Comparison of ENCODE assay signal across 8 cellular contexts in genomic region chr20:11204926-11205768, GRCh38.
DNase-seq lines count a peak whose midpoint lies in the region; ATAC-seq, FAIRE-seq and TF ChIP-seq lines count a peak whose summit lies in the region.

No MANE protein-coding gene starts in this region.

- intact Hi-C loops in left ventricle myocardium inferior (cut with micrococcal nuclease) = no loop called here

- DNase-seq in D721Med (ENCODE audit: insufficient read length, low spot score) (no peak), NCI-H345 treated with DMSO at 0.1 percent for 48 hours (lab: John Stamatoyannopoulos, UW; ENCODE audit: unreplicated experiment) (peak; percentile 46), left ventricle myocardium inferior (peak; percentile 34)
- DNase-seq in activated CD8-positive, alpha-beta T cell treated with anti-CD3 and anti-CD28 coated beads, Interleukin-2, amount 10 ng/mL, durations not matched to agents 7 days and 5 days = peak; percentile 30
- no peak for DNase-seq in effector memory CD8-positive, alpha-beta T cell

- no peaks in the 10 kb centered on the region for H3K9me3 Mint-ChIP-seq in activated CD8-positive, alpha-beta T cell treated with anti-CD3 and anti-CD28 coated beads, Interleukin-2, amount 10 ng/mL, durations not matched to agents 7 days and 5 days (ENCODE audit: insufficient read depth)
- no peaks in the 10 kb centered on the region for H3K9me3 Mint-ChIP-seq in effector memory CD8-positive, alpha-beta T cell

- H3K27me3 Mint-ChIP-seq in activated CD8-positive, alpha-beta T cell treated with anti-CD3 and anti-CD28 coated beads, Interleukin-2, amount 10 ng/mL, durations not matched to agents 7 days and 5 days (ENCODE audit: low read depth) = no peaks in the 10 kb centered on the region
- no peaks in the 10 kb centered on the region for H3K27me3 Mint-ChIP-seq in effector memory CD8-positive, alpha-beta T cell

- H3K9me3 ChIP-seq in left ventricle myocardium inferior (replicated peaks) = no peaks in the 10 kb centered on the region

- no peak overlapping the region for H3K4me3 Mint-ChIP-seq in activated CD8-positive, alpha-beta T cell treated with anti-CD3 and anti-CD28 coated beads, Interleukin-2, amount 10 ng/mL, durations not matched to agents 7 days and 5 days
- H3K4me3 Mint-ChIP-seq in effector memory CD8-positive, alpha-beta T cell = no peak overlapping the region

- H3K27ac ChIP-seq in left ventricle myocardium inferior (replicated peaks) (peak overlapping the region; percentile 34), skin epidermis (peak overlapping the region in 14 of 21 experiments; percentile 2 to 63 (median 41))

- no peaks in the 10 kb centered on the region for H3K36me3 ChIP-seq in left ventricle myocardium inferior

- H3K4me1 ChIP-seq in left ventricle myocardium inferior = peaks cover 13% of the 10 kb centered on the region

- POLR2A ChIA-PET in activated CD8-positive, alpha-beta T cell treated with anti-CD3 and anti-CD28 coated beads, Interleukin-2, amount 10 ng/mL, durations not matched to agents 7 days and 5 days (lab: Charles Lee) = no interaction called here

- no peak overlapping the region for H3K27ac Mint-ChIP-seq in activated CD8-positive, alpha-beta T cell treated with anti-CD3 and anti-CD28 coated beads, Interleukin-2, amount 10 ng/mL, durations not matched to agents 7 days and 5 days
- no peak overlapping the region for H3K27ac Mint-ChIP-seq in effector memory CD8-positive, alpha-beta T cell

- H3K4me3 ChIP-seq in left ventricle myocardium inferior (no peak overlapping the region), skin epidermis (no peak overlapping the region)

- CTCF ChIA-PET in activated CD8-positive, alpha-beta T cell treated with anti-CD3 and anti-CD28 coated beads, Interleukin-2, amount 10 ng/mL, durations not matched to agents 7 days and 5 days (lab: Charles Lee) = no interaction called here

- FAIRE-seq in D721Med (lab: Jason Lieb, UNC) = no peak

- ATAC-seq in GM18909 (IDR thresholded peaks at IDR 0.05; ENCODE audit: poor library complexity, unreplicated experiment) (peak; percentile 95), HG03108 (IDR thresholded peaks at IDR 0.05; ENCODE audit: unreplicated experiment) (peak; percentile 58)
- ATAC-seq in activated CD8-positive, alpha-beta T cell treated with anti-CD3 and anti-CD28 coated beads, Interleukin-2, amount 10 ng/mL, durations not matched to agents 7 days and 5 days = no peak
- ATAC-seq in effector memory CD8-positive, alpha-beta T cell (replicated peaks) = no peak

- no peaks in the 10 kb centered on the region for H3K36me3 Mint-ChIP-seq in activated CD8-positive, alpha-beta T cell treated with anti-CD3 and anti-CD28 coated beads, Interleukin-2, amount 10 ng/mL, durations not matched to agents 7 days and 5 days (ENCODE audit: low read depth)
- H3K36me3 Mint-ChIP-seq in effector memory CD8-positive, alpha-beta T cell (ENCODE audit: insufficient read depth) = no peaks in the 10 kb centered on the region

- peak; percentile 81 for TF ChIP-seq CTCF in D721Med (IDR thresholded peaks at IDR 0.05; ENCODE audit: insufficient read depth, missing control alignments)
- TF ChIP-seq CTCF in left ventricle myocardium inferior (IDR thresholded peaks at IDR 0.05; ENCODE audit: borderline replicate concordance) = peak; percentile 88

- H3K27me3 ChIP-seq in left ventricle myocardium inferior (ENCODE audit: low read depth) = no peaks in the 10 kb centered on the region

- H3K4me1 Mint-ChIP-seq in activated CD8-positive, alpha-beta T cell treated with anti-CD3 and anti-CD28 coated beads, Interleukin-2, amount 10 ng/mL, durations not matched to agents 7 days and 5 days (ENCODE audit: low read depth) = no peaks in the 10 kb centered on the region
- no peaks in the 10 kb centered on the region for H3K4me1 Mint-ChIP-seq in effector memory CD8-positive, alpha-beta T cell (ENCODE audit: low read depth in 2 of 2)

Comparison
In these comparisons a context has a peak if more than half of its experiments do, and no peak if none do; other contexts are left out.
1. DNase-seq: peak in NCI-H345 treated with DMSO at 0.1 percent for 48 hours (single experiment), activated CD8-positive, alpha-beta T cell treated with anti-CD3 and anti-CD28 coated beads, Interleukin-2, amount 10 ng/mL, durations not matched to agents 7 days and 5 days (single experiment) and left ventricle myocardium inferior (single experiment); none in D721Med (single experiment) and effector memory CD8-positive, alpha-beta T cell (0 of 3).
2. ATAC-seq: peak in GM18909 (single experiment) and HG03108 (single experiment); none in activated CD8-positive, alpha-beta T cell treated with anti-CD3 and anti-CD28 coated beads, Interleukin-2, amount 10 ng/mL, durations not matched to agents 7 days and 5 days (single experiment) and effector memory CD8-positive, alpha-beta T cell (single experiment).